In genomic region chr3:191961036-191961435, GRCh38 we compare ENCODE assay signal across 2 cellular contexts.
TF ChIP-seq lines count a peak whose summit lies in the region.

No MANE protein-coding gene starts in this region.

TF ChIP-seq in K562, 482 proteins besides CTCF, POLR2A, EP300 and RAD21:
- no peak for TF ChIP-seq LCOR (CRISPR knock-in tag; IDR thresholded peaks at IDR 0.05)
- TF ChIP-seq MIER1 (IDR thresholded peaks at IDR 0.05; ENCODE audit: low read depth): no peak
- no peak for TF ChIP-seq HMGN3 (IDR thresholded peaks at IDR 0.05; ENCODE audit: borderline replicate concordance, extremely low read depth, insufficient read length, low read depth, low read length)
- TF ChIP-seq ELF2 (CRISPR knock-in tag; IDR thresholded peaks at IDR 0.05): no peak
- TF ChIP-seq, protein P1, sequence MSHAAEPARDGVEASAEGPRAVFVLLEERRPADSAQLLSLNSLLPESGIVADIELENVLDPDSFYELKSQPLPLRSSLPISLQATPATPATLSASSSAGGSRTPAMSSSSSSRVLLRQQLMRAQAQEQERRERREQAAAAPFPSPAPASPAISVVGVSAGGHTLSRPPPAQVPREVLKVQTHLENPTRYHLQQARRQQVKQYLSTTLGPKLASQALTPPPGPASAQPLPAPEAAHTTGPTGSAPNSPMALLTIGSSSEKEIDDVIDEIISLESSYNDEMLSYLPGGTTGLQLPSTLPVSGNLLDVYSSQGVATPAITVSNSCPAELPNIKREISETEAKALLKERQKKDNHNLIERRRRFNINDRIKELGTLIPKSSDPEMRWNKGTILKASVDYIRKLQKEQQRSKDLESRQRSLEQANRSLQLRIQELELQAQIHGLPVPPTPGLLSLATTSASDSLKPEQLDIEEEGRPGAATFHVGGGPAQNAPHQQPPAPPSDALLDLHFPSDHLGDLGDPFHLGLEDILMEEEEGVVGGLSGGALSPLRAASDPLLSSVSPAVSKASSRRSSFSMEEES (CRISPR knock-in tag; IDR thresholded peaks at IDR 0.05): peak; percentile 68
- TF ChIP-seq FIP1L1 (IDR thresholded peaks at IDR 0.05; ENCODE audit: low read depth, low read length, poor library complexity, severe bottlenecking): no peak

TF ChIP-seq in HepG2, 621 proteins besides CTCF, POLR2A, EP300 and RAD21:
- TF ChIP-seq ZNF326 (CRISPR knock-in tag; IDR thresholded peaks at IDR 0.05; ENCODE audit: borderline replicate concordance) (no peak), LCORL (IDR thresholded peaks at IDR 0.05) (no peak), LCORL (CRISPR knock-in tag; IDR thresholded peaks at IDR 0.05) (no peak)
